4 cellular contexts compared by ENCODE assay signal in genomic region chr22:38440747-38441350, GRCh38.
A peak's percentile ranks its signal among the peaks of the same experiment; 100 is the strongest.
TF ChIP-seq lines count a peak whose summit lies in the region.

No MANE protein-coding gene starts in this region.

TF ChIP-seq in GM23338, 12 proteins besides CTCF, POLR2A, EP300 and RAD21 (continues in another document):
- TF ChIP-seq EZH2phosphoT487 (IDR thresholded peaks at IDR 0.05; ENCODE audit: unreplicated experiment) (no peak), EZH2 (IDR thresholded peaks at IDR 0.05; ENCODE audit: low read depth, unreplicated experiment) (no peak), STAT1 (IDR thresholded peaks at IDR 0.05; ENCODE audit: unreplicated experiment) (no peak), ETS1 (IDR thresholded peaks at IDR 0.05) (no peak), JUNB (IDR thresholded peaks at IDR 0.05; ENCODE audit: unreplicated experiment) (no peak), ZNF331 (CRISPR knock-in tag; IDR thresholded peaks at IDR 0.05; ENCODE audit: low read depth) (no peak)

TF ChIP-seq in IMR-90, 13 proteins besides CTCF, POLR2A, EP300 and RAD21:
- TF ChIP-seq USF2 (IDR thresholded peaks at IDR 0.05; ENCODE audit: low read depth, low read length) (no peak), SMC3 (IDR thresholded peaks at IDR 0.05; ENCODE audit: low read depth, low read length) (no peak), RCOR1 (IDR thresholded peaks at IDR 0.05; ENCODE audit: insufficient replicate concordance, low read length) (no peak), MAFK (IDR thresholded peaks at IDR 0.05; ENCODE audit: low read depth, low read length) (no peak), CEBPB (IDR thresholded peaks at IDR 0.05; ENCODE audit: low read depth, low read length) (no peak), NFE2L2 (IDR thresholded peaks at IDR 0.05; ENCODE audit: low read depth, low read length) (no peak), MXI1 (IDR thresholded peaks at IDR 0.05; ENCODE audit: borderline replicate concordance, low read depth, low read length) (no peak), BHLHE40 (IDR thresholded peaks at IDR 0.05; ENCODE audit: low read depth, low read length) (no peak), CHD1 (IDR thresholded peaks at IDR 0.05; ENCODE audit: low read depth, low read length) (no peak), FOS (IDR thresholded peaks at IDR 0.05; ENCODE audit: low read depth, low read length) (no peak), RFX5 (IDR thresholded peaks at IDR 0.05; ENCODE audit: low read depth, low read length) (no peak), ELK1 (IDR thresholded peaks at IDR 0.05; ENCODE audit: borderline replicate concordance, low read depth, low read length) (no peak), MAZ (IDR thresholded peaks at IDR 0.05; ENCODE audit: borderline replicate concordance, low read depth, low read length) (no peak)

TF ChIP-seq in K562, 482 proteins besides CTCF, POLR2A, EP300 and RAD21:
- TF ChIP-seq ZNF263 (CRISPR knock-in tag; IDR thresholded peaks at IDR 0.05; ENCODE audit: borderline replicate concordance): peak; percentile 89
- no peak for TF ChIP-seq ARID2 (IDR thresholded peaks at IDR 0.05)
- TF ChIP-seq ZNF668 (CRISPR knock-in tag; IDR thresholded peaks at IDR 0.05): no peak

TF ChIP-seq in GM12891, 5 proteins besides CTCF, POLR2A, EP300 and RAD21:
- TF ChIP-seq SPI1 (IDR thresholded peaks at IDR 0.05; ENCODE audit: low read depth, low read length) (no peak), POU2F2 (IDR thresholded peaks at IDR 0.05; ENCODE audit: low read depth, low read length) (no peak), PAX5 (IDR thresholded peaks at IDR 0.05; ENCODE audit: insufficient read depth, low read length, severe bottlenecking) (no peak), TAF1 (IDR thresholded peaks at IDR 0.05; ENCODE audit: low read depth, low read length) (no peak), POLR2AphosphoS5 (IDR thresholded peaks at IDR 0.05; ENCODE audit: low read depth, low read length) (no peak)
